8 cellular contexts compared by ENCODE assay signal in the genomic region with DNA sequence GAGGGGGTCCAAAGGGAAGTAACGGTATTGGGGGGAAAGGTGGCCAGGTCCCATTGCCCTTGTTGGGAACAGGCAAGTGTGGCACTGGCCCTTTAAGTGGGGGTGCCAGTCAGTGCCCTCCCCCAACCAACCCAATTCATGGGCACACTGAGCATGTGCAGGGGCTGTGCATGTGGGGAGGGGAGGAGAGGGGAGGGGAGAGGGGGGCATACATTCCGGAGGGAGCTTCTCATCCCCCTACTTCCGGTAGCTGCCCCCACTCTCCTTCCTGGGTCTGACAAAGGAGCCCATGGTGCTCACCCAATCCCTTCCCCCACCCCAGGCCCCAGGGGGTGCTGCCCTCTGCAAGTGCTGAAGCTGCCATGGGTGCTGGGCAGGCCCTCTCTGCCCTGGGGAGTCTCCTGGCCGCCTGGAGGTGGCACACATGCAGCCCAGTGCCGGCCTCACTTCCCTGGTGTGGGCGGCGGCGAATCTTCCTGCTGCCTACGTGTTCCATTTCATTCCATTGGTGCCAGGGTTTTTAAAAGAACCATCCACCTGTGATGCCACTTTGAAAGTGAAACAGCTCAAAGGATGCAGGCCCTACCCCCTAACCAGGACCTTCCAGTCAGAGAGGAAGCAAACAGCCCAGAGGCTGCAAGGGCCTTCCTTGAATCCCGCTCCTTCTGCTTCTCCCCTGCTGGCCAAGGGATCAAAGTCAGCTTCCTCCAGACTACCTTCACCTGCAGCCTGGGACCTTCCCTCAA. TPM values are rescaled to one million over a fixed set of nuclear protein-coding genes. Genes with fewer than 3 reads are reported as not detected.
DNase-seq lines count a peak whose midpoint lies in the region; ATAC-seq and TF ChIP-seq lines count a peak whose summit lies in the region.

No MANE protein-coding gene starts in this region.

- no peaks in the 10 kb centered on the region for H3K36me3 Mint-ChIP-seq in activated CD8-positive, alpha-beta T cell treated with anti-CD3 and anti-CD28 coated beads for 36 hours (ENCODE audit: low read depth)
- H3K36me3 Mint-ChIP-seq in stimulated activated memory B cell treated with anti-CD40 and anti-IgM and Interleukin-4, amounts not matched to agents 10 μg/mL and 1 μg/mL and 100 μg/mL, for 72 hours, result peaks cover 11% of the 10 kb centered on the region

- peak overlapping the region; percentile 87 for H3K27ac ChIP-seq in mucosa of rectum (ENCODE audit: low read depth in 2 of 2, low read length in 2 of 2)

- POLR2A ChIA-PET in activated CD8-positive, alpha-beta T cell treated with anti-CD3 and anti-CD28 coated beads for 36 hours (lab: Charles Lee), result interaction anchor here (0.6 to 4.2 kb wide), 8 partner anchors 9 to 553 kb away, joined by 3 to 44 read pairs (median 3); partner anchors contain the start of genes HEXIM1 and HEXIM2

- TF ChIP-seq CTCF in activated CD8-positive, alpha-beta T cell treated with anti-CD3 and anti-CD28 coated beads for 36 hours (IDR thresholded peaks at IDR 0.05), result no peak

- no peaks in the 10 kb centered on the region for H3K9me3 Mint-ChIP-seq in activated CD8-positive, alpha-beta T cell treated with anti-CD3 and anti-CD28 coated beads for 36 hours
- H3K9me3 Mint-ChIP-seq in stimulated activated memory B cell treated with anti-CD40 and anti-IgM and Interleukin-4, amounts not matched to agents 10 μg/mL and 1 μg/mL and 100 μg/mL, for 72 hours, result no peaks in the 10 kb centered on the region

- H3K27me3 Mint-ChIP-seq in activated CD8-positive, alpha-beta T cell treated with anti-CD3 and anti-CD28 coated beads for 36 hours, result no peaks in the 10 kb centered on the region
- H3K27me3 Mint-ChIP-seq in stimulated activated memory B cell treated with anti-CD40 and anti-IgM and Interleukin-4, amounts not matched to agents 10 μg/mL and 1 μg/mL and 100 μg/mL, for 72 hours, result no peaks in the 10 kb centered on the region

- peaks cover 25% of the 10 kb centered on the region for H3K4me1 Mint-ChIP-seq in activated CD8-positive, alpha-beta T cell treated with anti-CD3 and anti-CD28 coated beads for 36 hours (ENCODE audit: low read depth)
- peaks cover 18% of the 10 kb centered on the region for H3K4me1 Mint-ChIP-seq in stimulated activated memory B cell treated with anti-CD40 and anti-IgM and Interleukin-4, amounts not matched to agents 10 μg/mL and 1 μg/mL and 100 μg/mL, for 72 hours

- DNase-seq in NCI-H2196 (lab: John Stamatoyannopoulos, UW; ENCODE audit: unreplicated experiment) (peak; percentile 96), epidermal melanocyte (ENCODE audit: insufficient read length, low spot score) (peak; percentile 83)
- DNase-seq in activated CD8-positive, alpha-beta T cell treated with anti-CD3 and anti-CD28 coated beads for 36 hours, result peak; percentile 77

- ATAC-seq in activated CD8-positive, alpha-beta T cell treated with anti-CD3 and anti-CD28 coated beads for 36 hours, result peak; percentile 78
- peak; percentile 80 for ATAC-seq in stimulated activated memory B cell treated with anti-CD40 and anti-IgM and Interleukin-4, amounts not matched to agents 10 μg/mL and 1 μg/mL and 100 μg/mL, for 72 hours
- ATAC-seq in GM21526 (IDR thresholded peaks at IDR 0.05; ENCODE audit: low FRiP score, unreplicated experiment) (no peak), GM18520 (IDR thresholded peaks at IDR 0.05; ENCODE audit: unreplicated experiment) (no peak)

- H3K4me3 ChIP-seq in GM08714 (ENCODE audit: low read length), result peak overlapping the region; percentile 0; the same call in 1 of the 2 replicates
- H3K4me3 ChIP-seq in mucosa of rectum (ENCODE audit: low read length in 2 of 2), result peak overlapping the region; percentile 53 to 66

- CTCF ChIA-PET in activated CD8-positive, alpha-beta T cell treated with anti-CD3 and anti-CD28 coated beads for 36 hours (lab: Charles Lee), result interaction anchor here (0.8 to 4.5 kb wide), 13 partner anchors 10 to 150 kb away, joined by 3 to 61 read pairs (median 4); partner anchors contain the start of genes ACBD4, HEXIM1, HEXIM2 and PLCD3

- no peaks in the 10 kb centered on the region for H3K27me3 ChIP-seq in mucosa of rectum (ENCODE audit: control insufficient read depth in 2 of 2, insufficient read depth in 2 of 2, low read length in 2 of 2)

- H3K4me1 ChIP-seq in mucosa of rectum (ENCODE audit: control insufficient read depth in 2 of 2, insufficient read depth in 2 of 2, low read length in 2 of 2), result peaks cover 26 to 30% of the 10 kb centered on the region in 2 donors

- peak overlapping the region; percentile 52 to 64 for H3K9ac ChIP-seq in mucosa of rectum (ENCODE audit: low read depth in 1 of 2, low read length in 2 of 2)

- no peaks in the 10 kb centered on the region for H3K36me3 ChIP-seq in mucosa of rectum (ENCODE audit: control insufficient read depth in 2 of 2, insufficient read depth in 2 of 2, low read length in 2 of 2)

- intact Hi-C loops in activated CD8-positive, alpha-beta T cell treated with anti-CD3 and anti-CD28 coated beads for 36 hours (cut with micrococcal nuclease), result no loop called here

- H3K27ac Mint-ChIP-seq in activated CD8-positive, alpha-beta T cell treated with anti-CD3 and anti-CD28 coated beads for 36 hours, result peak overlapping the region; percentile 89
- peak overlapping the region; percentile 87 for H3K27ac Mint-ChIP-seq in stimulated activated memory B cell treated with anti-CD40 and anti-IgM and Interleukin-4, amounts not matched to agents 10 μg/mL and 1 μg/mL and 100 μg/mL, for 72 hours

- H3K4me3 Mint-ChIP-seq in activated CD8-positive, alpha-beta T cell treated with anti-CD3 and anti-CD28 coated beads for 36 hours, result peak overlapping the region; percentile 68
- peak overlapping the region; percentile 76 for H3K4me3 Mint-ChIP-seq in stimulated activated memory B cell treated with anti-CD40 and anti-IgM and Interleukin-4, amounts not matched to agents 10 μg/mL and 1 μg/mL and 100 μg/mL, for 72 hours

- H3K9me3 ChIP-seq in mucosa of rectum (ENCODE audit: control insufficient read depth in 2 of 2, low read length in 2 of 2), result no peaks in the 10 kb centered on the region

RNA-seq across cellular contexts. Expression of gene HEXIM2, which starts 11.0 kb away (rescaled TPM):
- 1 to 10 TPM; 4.1 to 4.2 TPM for total RNA-seq in activated CD8-positive, alpha-beta T cell treated with anti-CD3 and anti-CD28 coated beads for 36 hours

RNA-seq across cellular contexts. Expression of gene HEXIM1, which starts 24.4 kb away (rescaled TPM):
- total RNA-seq in activated CD8-positive, alpha-beta T cell treated with anti-CD3 and anti-CD28 coated beads for 36 hours, result 10 to 100 TPM; 22.6 to 23.5 TPM

RNA-seq across cellular contexts. Expression of gene ACBD4, which starts 37.2 kb away (rescaled TPM):
- 10 to 100 TPM; 12.4 to 12.6 TPM for total RNA-seq in activated CD8-positive, alpha-beta T cell treated with anti-CD3 and anti-CD28 coated beads for 36 hours

RNA-seq across cellular contexts. Expression of gene PLCD3, which starts 40.4 kb away (rescaled TPM):
- 1 to 10 TPM; 3.9 to 6.6 TPM for total RNA-seq in activated CD8-positive, alpha-beta T cell treated with anti-CD3 and anti-CD28 coated beads for 36 hours

RNA-seq across cellular contexts. Expression of gene FMNL1, which starts 49.0 kb away (rescaled TPM):
- 100 to 1,000 TPM; 285 to 298 TPM for total RNA-seq in activated CD8-positive, alpha-beta T cell treated with anti-CD3 and anti-CD28 coated beads for 36 hours

Comparison
In these comparisons a context has a peak if more than half of its experiments do, and no peak if none do; other contexts are left out.
1. ATAC-seq: peak in activated CD8-positive, alpha-beta T cell treated with anti-CD3 and anti-CD28 coated beads for 36 hours (single experiment) and stimulated activated memory B cell treated with anti-CD40 and anti-IgM and Interleukin-4, amounts not matched to agents 10 μg/mL and 1 μg/mL and 100 μg/mL, for 72 hours (single experiment); none in GM21526 (single experiment) and GM18520 (single experiment).
2. Peak in every context shown above with its lines, with median percentiles within 50 percentile points of each other: DNase-seq.